Comparison of ENCODE assay signal across 1 cellular context in the genomic region with DNA sequence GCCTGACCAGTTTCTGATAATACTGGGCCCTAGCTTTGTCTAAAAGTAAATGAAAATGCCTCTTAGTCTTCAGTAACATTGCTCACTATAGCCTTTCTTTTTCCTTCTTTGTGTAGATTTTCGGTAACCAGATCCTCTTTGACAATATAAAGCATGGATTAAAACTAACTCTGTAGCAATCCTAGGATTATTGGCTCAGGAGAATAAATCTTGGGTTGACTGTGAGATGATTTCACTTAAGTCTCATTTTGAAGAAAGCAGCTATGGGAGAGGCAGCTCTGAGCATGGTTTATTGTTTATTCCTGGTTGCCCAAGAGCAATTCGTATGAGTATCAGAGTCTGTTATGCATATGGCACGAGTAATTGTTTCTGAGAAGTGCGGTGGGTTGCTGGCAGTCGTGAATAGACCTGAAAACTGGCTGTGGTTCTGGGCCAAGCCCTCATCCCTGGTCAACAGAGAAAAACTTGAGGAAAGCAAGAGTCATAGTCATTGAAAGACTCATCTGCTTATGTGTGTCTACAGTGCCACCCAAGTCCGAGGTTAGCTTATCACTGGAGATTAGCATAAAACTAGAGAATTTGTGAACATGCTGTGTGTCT.
TF ChIP-seq lines count a peak whose summit lies in the region.

No MANE protein-coding gene starts in this region.

TF ChIP-seq in H1, 55 proteins besides CTCF, POLR2A, EP300 and RAD21:
- TF ChIP-seq, protein P1, sequence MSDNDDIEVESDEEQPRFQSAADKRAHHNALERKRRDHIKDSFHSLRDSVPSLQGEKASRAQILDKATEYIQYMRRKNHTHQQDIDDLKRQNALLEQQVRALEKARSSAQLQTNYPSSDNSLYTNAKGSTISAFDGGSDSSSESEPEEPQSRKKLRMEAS (IDR thresholded peaks at IDR 0.05): no peak
- TF ChIP-seq SAP30 (IDR thresholded peaks at IDR 0.05; ENCODE audit: insufficient read depth, insufficient replicate concordance, low read length): no peak
- no peak for TF ChIP-seq BACH1 (IDR thresholded peaks at IDR 0.05; ENCODE audit: low read length)
- TF ChIP-seq CHD1 (IDR thresholded peaks at IDR 0.05; ENCODE audit: low read depth, low read length): no peak
- no peak for TF ChIP-seq NRF1 (IDR thresholded peaks at IDR 0.05; ENCODE audit: low read depth, low read length)
- no peak for TF ChIP-seq SP1 (IDR thresholded peaks at IDR 0.05; ENCODE audit: low read depth, low read length)
- no peak for TF ChIP-seq POLR2AphosphoS5 (IDR thresholded peaks at IDR 0.05; ENCODE audit: low read depth, low read length)
- TF ChIP-seq KDM4A (IDR thresholded peaks at IDR 0.05; ENCODE audit: low read depth, low read length, severe bottlenecking): no peak
- TF ChIP-seq GTF2F1 (IDR thresholded peaks at IDR 0.05; ENCODE audit: borderline replicate concordance, low read depth, low read length): no peak
- TF ChIP-seq, protein P2, sequence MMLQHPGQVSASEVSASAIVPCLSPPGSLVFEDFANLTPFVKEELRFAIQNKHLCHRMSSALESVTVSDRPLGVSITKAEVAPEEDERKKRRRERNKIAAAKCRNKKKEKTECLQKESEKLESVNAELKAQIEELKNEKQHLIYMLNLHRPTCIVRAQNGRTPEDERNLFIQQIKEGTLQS (IDR thresholded peaks at IDR 0.05; ENCODE audit: insufficient read depth, low read depth, low read length): no peak
- no peak for TF ChIP-seq RFX5 (IDR thresholded peaks at IDR 0.05; ENCODE audit: borderline replicate concordance, low read depth, low read length)
- no peak for TF ChIP-seq SIRT6 (IDR thresholded peaks at IDR 0.05; ENCODE audit: low read length)
- no peak for TF ChIP-seq PHF8 (conservative IDR thresholded peaks at IDR 0.05; ENCODE audit: low read depth, low read length)
- TF ChIP-seq EZH2 (IDR thresholded peaks at IDR 0.05; ENCODE audit: low read depth, low read length, severe bottlenecking): no peak
- no peak for TF ChIP-seq HDAC6 (IDR thresholded peaks at IDR 0.05; ENCODE audit: low read depth, low read length)
- no peak for TF ChIP-seq RNF2 (IDR thresholded peaks at IDR 0.05; ENCODE audit: borderline replicate concordance, low read depth, low read length, missing control alignments, poor library complexity, severe bottlenecking)
- no peak for TF ChIP-seq HDAC2 (IDR thresholded peaks at IDR 0.05; ENCODE audit: borderline replicate concordance in 1 of 2, low read depth in 2 of 2, low read length in 2 of 2)
- no peak for TF ChIP-seq TAF7 (optimal IDR thresholded peaks at IDR 0.05; ENCODE audit: borderline replicate concordance, low read depth, low read length)
- no peak for TF ChIP-seq KDM1A (IDR thresholded peaks at IDR 0.05; ENCODE audit: borderline replicate concordance, low read length)
- no peak for TF ChIP-seq SRF (IDR thresholded peaks at IDR 0.05; ENCODE audit: low read depth, low read length)
TF ChIP-seq in H1: peak in this region for 0.
